ENCODE assay signal across 21 cellular contexts in genomic region chr12:66753810-66754209, GRCh38.
"Had no signal": no experiment of that assay in that cellular context is flagged by ENCODE, and none has a peak within 500 bp of the region (broad histone marks: within the 10 kb centered on the region; RNA-seq: fewer than 3 reads in every experiment).

No MANE protein-coding gene starts in this region.

- DNase-seq: cortex of kidney; effector CD8-positive, alpha-beta T cell; effector memory CD8-positive, alpha-beta T cell; endodermal cell; erythroblast; esophagus squamous epithelium; foreskin fibroblast; foreskin melanocyte; gastrocnemius medialis; glutamatergic neuron; head of caudate nucleus; heart right ventricle; hippocampal formation; left cardiac atrium; left lung; left ventricle myocardium superior; lower lobe of right lung; mesenchymal stem cell; mucosa of descending colon; naive B cell; naive thymus-derived CD8-positive, alpha-beta T cell had no signal
